17 cellular contexts compared by ENCODE assay signal in the genomic region with DNA sequence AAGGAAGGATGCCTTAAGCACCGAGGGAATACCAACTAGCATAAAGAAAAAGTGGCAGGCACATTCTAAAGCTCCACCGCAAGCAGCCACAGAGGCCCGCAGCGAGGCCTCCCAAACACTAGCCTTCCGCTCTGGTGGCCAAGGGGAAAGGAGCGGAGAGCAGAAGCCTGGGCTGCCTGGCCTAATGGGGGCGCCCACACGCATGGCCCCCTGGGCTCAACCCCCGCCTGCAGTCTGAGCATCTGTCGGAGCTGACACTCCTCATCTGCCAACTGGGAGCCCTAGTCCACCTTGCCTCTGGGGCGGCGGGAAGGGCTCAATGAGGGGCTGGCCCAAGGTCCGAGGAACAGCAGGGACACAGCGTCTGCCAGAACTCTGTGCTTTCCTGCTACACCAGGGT. TPM values are rescaled to one million over a fixed set of nuclear protein-coding genes. Genes with fewer than 3 reads are reported as not detected.
DNase-seq lines count a peak whose midpoint lies in the region; ATAC-seq, FAIRE-seq and TF ChIP-seq lines count a peak whose summit lies in the region.
"Had no signal": no experiment of that assay in that cellular context is flagged by ENCODE, and none has a peak within 500 bp of the region (broad histone marks: within the 10 kb centered on the region; RNA-seq: fewer than 3 reads in every experiment).

No MANE protein-coding gene starts in this region.

- H3K79me2 ChIP-seq in H1 (ENCODE audit: control insufficient read depth in 1 of 2, insufficient read depth in 2 of 2, low read length in 2 of 2) (no peaks in the 10 kb centered on the region), mesendoderm (ENCODE audit: control insufficient read depth, insufficient read depth, low read length) (no peaks in the 10 kb centered on the region)

- FAIRE-seq in H1 (lab: Jason Lieb, UNC): no peak

- H2BK120ac ChIP-seq in IMR-90 (ENCODE audit: low read depth, low read length) (no peak overlapping the region), H1 (replicated peaks; ENCODE audit: low read depth, low read length) (no peak overlapping the region), mesendoderm (ENCODE audit: low read depth, low read length) (no peak overlapping the region)

- no peak for TF ChIP-seq POLR2A in IMR-90 (IDR thresholded peaks at IDR 0.05; ENCODE audit: low read depth, low read length)
- no peak for TF ChIP-seq POLR2A in H1 (IDR thresholded peaks at IDR 0.05; ENCODE audit: control extremely low read depth in 1 of 2, low read depth in 2 of 2, low read length in 2 of 2)
- TF ChIP-seq POLR2A in lower leg skin (IDR thresholded peaks at IDR 0.05): no peak

- H3K36me3 ChIP-seq in IMR-90 (ENCODE audit: control insufficient read depth, insufficient read depth, low read length) (no peaks in the 10 kb centered on the region), H1 (ENCODE audit: control insufficient read depth in 2 of 4, insufficient read depth in 4 of 4, low read length in 3 of 4) (no peaks in the 10 kb centered on the region), mesendoderm (ENCODE audit: control insufficient read depth, insufficient read depth, low read length) (no peaks in the 10 kb centered on the region)

- H3K4ac ChIP-seq in IMR-90 (ENCODE audit: low read depth, low read length): no peak overlapping the region
- H3K4ac ChIP-seq in H1 (replicated peaks; ENCODE audit: insufficient read length, low read depth, low read length): peak overlapping the region; percentile 27
- no peak overlapping the region for H3K4ac ChIP-seq in mesendoderm (ENCODE audit: low read depth, low read length)

- POLR2A ChIA-PET in IMR-90 (lab: Charles Lee; ENCODE audit: unreplicated experiment): interaction anchor here (0.5 kb wide), 1 partner anchor 177 kb away, joined by 8 read pairs; no protein-coding TSS in a partner anchor
- POLR2A ChIA-PET in H1 (lab: Charles Lee; ENCODE audit: partially characterized antibody): no interaction called here

- H2BK12ac ChIP-seq in H1 (ENCODE audit: low read depth, low read length): no peak overlapping the region

- no peak overlapping the region for H2BK5ac ChIP-seq in IMR-90 (ENCODE audit: low read depth, low read length, poor library complexity, severe bottlenecking)
- H2BK5ac ChIP-seq in H1 (ENCODE audit: low read depth, low read length): no peak overlapping the region
- H2BK5ac ChIP-seq in mesendoderm (ENCODE audit: low read length): no peak overlapping the region

- dilution Hi-C loops in IMR-90 (cut with HindIII; ENCODE audit: low sequenced_read_pairs, unreplicated experiment): no loop called here

- H2BK20ac ChIP-seq in IMR-90 (ENCODE audit: low read depth, low read length) (no peak overlapping the region), H1 (ENCODE audit: low read length) (no peak overlapping the region)

- H3K27me3 ChIP-seq in IMR-90 (ENCODE audit: control insufficient read depth, insufficient read depth, low read length) (peaks cover 88% of the 10 kb centered on the region), H1 (replicated peaks in 1 of 4; ENCODE audit: control insufficient read depth in 3 of 4, extremely low read depth in 1 of 4, insufficient read depth in 3 of 4, low read length in 3 of 4) (no peaks in the 10 kb centered on the region), mesendoderm (ENCODE audit: insufficient read depth, low read length, poor library complexity) (no peaks in the 10 kb centered on the region)

- H3K79me1 ChIP-seq in IMR-90 (ENCODE audit: low read depth in 1 of 2, low read length in 2 of 2) (no peaks in the 10 kb centered on the region), H1 (ENCODE audit: low read depth, low read length) (no peaks in the 10 kb centered on the region), mesendoderm (ENCODE audit: low read length) (no peaks in the 10 kb centered on the region)

- no TSS peak for BruUV-seq in IMR-90 (replicated peaks; lab: Mats Ljungman, UMichigan)

- H3K4me2 ChIP-seq in IMR-90 (ENCODE audit: low read depth, low read length) (no peak overlapping the region), H1 (ENCODE audit: insufficient read depth in 1 of 2, low read depth in 2 of 2, low read length in 2 of 2) (no peak overlapping the region), mesendoderm (ENCODE audit: low read length) (no peak overlapping the region)

- no peak overlapping the region for H3K14ac ChIP-seq in IMR-90 (replicated peaks; ENCODE audit: low read depth, low read length)
- no peak overlapping the region for H3K14ac ChIP-seq in H1 (ENCODE audit: insufficient read length)

- no peak overlapping the region for H2AK5ac ChIP-seq in IMR-90 (ENCODE audit: low read depth, low read length)
- no peak overlapping the region for H2AK5ac ChIP-seq in H1 (ENCODE audit: low read depth, low read length)
- H2AK5ac ChIP-seq in mesendoderm (ENCODE audit: low read length): no peak overlapping the region

- 100% methylated on average over 2 of the region's 14 CpGs; no CpG with 5 or more reads in 1 of the 2 experiments for WGBS in IMR-90 (ENCODE audit: extremely low coverage in 2 of 2, insufficient read length in 1 of 2), 2 experiments
- WGBS in H1 (ENCODE audit: extremely low coverage in 1 of 2, insufficient coverage in 1 of 2, insufficient read length in 1 of 2, insufficient replicate concordance in 2 of 2, low coverage in 1 of 2, low lambda C conversion rate in 2 of 2, missing lambda C conversion rate in 1 of 2), 2 experiments: 64% methylated on average over 14 of the region's 14 CpGs; no CpG with 5 or more reads in 1 of the 2 experiments
- WGBS in mesendoderm (ENCODE audit: extremely low coverage, insufficient coverage, low lambda C conversion rate): no CpG with 5 or more reads among the region's 14 CpGs
- WGBS in lower leg skin, 2 donors: 84 to 89% methylated on average over 14 of the region's 14 CpGs

- H3K9me1 ChIP-seq in IMR-90 (ENCODE audit: insufficient read depth, low read length): no peaks in the 10 kb centered on the region

- H4K8ac ChIP-seq in IMR-90 (ENCODE audit: low read depth in 2 of 2, low read length in 2 of 2) (no peak overlapping the region), H1 (ENCODE audit: extremely low read depth, insufficient read depth, low read length) (no peak overlapping the region), mesendoderm (ENCODE audit: low read depth, low read length) (no peak overlapping the region)

- H4K91ac ChIP-seq in IMR-90 (ENCODE audit: insufficient read depth, low read depth, low read length): no peak overlapping the region
- H4K91ac ChIP-seq in H1 (replicated peaks; ENCODE audit: insufficient read length, low read length): no peak overlapping the region

- no peak for TF ChIP-seq CTCF in IMR-90 (conservative IDR thresholded peaks at IDR 0.05; ENCODE audit: low read depth, low read length)
- TF ChIP-seq CTCF in H1 (IDR thresholded peaks at IDR 0.05; ENCODE audit: control extremely low read depth in 1 of 3, insufficient read depth in 1 of 3, low read depth in 1 of 3, low read length in 3 of 3): peak; percentile 20 to 37 (median 29); a peak in 3 of 4 replicates
- TF ChIP-seq CTCF in lower leg skin (IDR thresholded peaks at IDR 0.05): no peak

- no peak overlapping the region for H3K27ac ChIP-seq in IMR-90 (ENCODE audit: insufficient read depth, low read length)
- H3K27ac ChIP-seq in H1 (ENCODE audit: low read depth, low read length): no peak overlapping the region
- no peak overlapping the region for H3K27ac ChIP-seq in mesendoderm (ENCODE audit: low read depth, low read length)
- H3K27ac ChIP-seq: GM23248 had no signal

- H3K18ac ChIP-seq in IMR-90 (ENCODE audit: low read depth, low read length) (no peak overlapping the region), H1 (ENCODE audit: extremely low read depth, low read length) (peak overlapping the region; percentile 26; the same call in 1 of the 2 replicates), mesendoderm (ENCODE audit: low read length) (no peak overlapping the region)

- no peak for TF ChIP-seq EP300 in H1 (IDR thresholded peaks at IDR 0.05; ENCODE audit: borderline replicate concordance in 1 of 2, low read depth in 2 of 2, low read length in 2 of 2)

- H4K5ac ChIP-seq in IMR-90 (ENCODE audit: low read depth, low read length): no peak overlapping the region
- no peak overlapping the region for H4K5ac ChIP-seq in H1 (ENCODE audit: insufficient read length, low read depth, low read length)
- H4K5ac ChIP-seq in mesendoderm (ENCODE audit: low read length): no peak overlapping the region

- H3K23ac ChIP-seq in IMR-90 (ENCODE audit: low read depth, low read length) (no peak overlapping the region), H1 (ENCODE audit: insufficient read length) (no peak overlapping the region), mesendoderm (ENCODE audit: low read length) (no peak overlapping the region)

- in situ Hi-C loops in IMR-90 (cut with MboI; ENCODE audit: low sequenced_read_pairs): no loop called here

- no peaks in the 10 kb centered on the region for H3K4me1 ChIP-seq in IMR-90 (ENCODE audit: control insufficient read depth, insufficient read depth, low read length)
- H3K4me1 ChIP-seq in H1 (replicated peaks in 1 of 4; ENCODE audit: control insufficient read depth in 3 of 4, insufficient read depth in 4 of 4, low read length in 3 of 4): peaks cover 0 to 8% (median 3%) of the 10 kb centered on the region in 4 experiments; a peak in 5 of 7 replicates
- H3K4me1 ChIP-seq in mesendoderm (ENCODE audit: control insufficient read depth, low read depth, low read length): no peaks in the 10 kb centered on the region

- CTCF ChIA-PET in IMR-90 (lab: Yijun Ruan, JAX): interaction anchor here (1.0 kb wide), 1 partner anchor 9 kb away, joined by 3 read pairs; no protein-coding TSS in a partner anchor
- CTCF ChIA-PET in H1 (lab: Charles Lee; ENCODE audit: partially characterized antibody): interaction anchor here (0.7 to 8.4 kb wide), 16 partner anchors 11 to 439 kb away, joined by 3 to 77 read pairs (median 4); no protein-coding TSS in a partner anchor

- no peaks in the 10 kb centered on the region for H3K23me2 ChIP-seq in H1 (ENCODE audit: low read depth, low read length)

- TF ChIP-seq RAD21 in IMR-90 (IDR thresholded peaks at IDR 0.05; ENCODE audit: low read length): no peak
- 0 out of 4 replicates have a peak, but pooled peaks of 1 of the 2 experiments have one; percentile 5 for TF ChIP-seq RAD21 in H1 (IDR thresholded peaks at IDR 0.05 in 1 of 2, conservative IDR thresholded peaks at IDR 0.05 in 1 of 2; ENCODE audit: low read depth in 2 of 2, low read length in 2 of 2)

- peak overlapping the region; percentile 25 for H2AK9ac ChIP-seq in IMR-90 (replicated peaks; ENCODE audit: low read depth, low read length, poor library complexity)

- H4K20me1 ChIP-seq in IMR-90 (ENCODE audit: insufficient read depth, low read length) (no peaks in the 10 kb centered on the region), H1 (replicated peaks in 1 of 2; ENCODE audit: control insufficient read depth in 1 of 2, insufficient read depth in 2 of 2, low read length in 2 of 2) (no peaks in the 10 kb centered on the region)

- H2AFZ ChIP-seq in IMR-90 (replicated peaks; ENCODE audit: low read length, poor library complexity): no peak overlapping the region
- H2AFZ ChIP-seq in H1 (ENCODE audit: low read length): no peak overlapping the region
- H2AFZ ChIP-seq: GM23248 had no signal

- H3K4me3 ChIP-seq in IMR-90 (ENCODE audit: insufficient read depth, low read depth, low read length): no peak overlapping the region
- no peak overlapping the region for H3K4me3 ChIP-seq in H1 (ENCODE audit: extremely low read depth in 1 of 4, insufficient read depth in 2 of 4, low read depth in 3 of 4, low read length in 4 of 4)
- no peak overlapping the region for H3K4me3 ChIP-seq in mesendoderm (ENCODE audit: low read length)
- H3K4me3 ChIP-seq in lower leg skin (ENCODE audit: low read depth, poor library complexity, severe bottlenecking): no peak overlapping the region
- H3K4me3 ChIP-seq: GM23248 had no signal

- H3K9me3 ChIP-seq in IMR-90 (ENCODE audit: control insufficient read depth, insufficient read depth, low read length) (peaks cover under 1% of the 10 kb centered on the region), H1 (ENCODE audit: insufficient read depth in 2 of 2, low read depth in 1 of 2, low read length in 1 of 2) (no peaks in the 10 kb centered on the region)

- H3K9ac ChIP-seq in IMR-90 (ENCODE audit: low read depth, low read length): no peak overlapping the region
- H3K9ac ChIP-seq in H1 (replicated peaks in 1 of 4; ENCODE audit: extremely low read depth in 1 of 4, low read depth in 3 of 4, low read length in 3 of 4): no peak overlapping the region
- no peak overlapping the region for H3K9ac ChIP-seq in mesendoderm (ENCODE audit: low read length)
- H3K9ac ChIP-seq: GM23248 had no signal

- intact Hi-C loops in IMR-90 (cut with micrococcal nuclease) (no loop called here), lower leg skin (cut with DNase I; ENCODE audit: low total_unique reads) (no loop called here)

- H2BK15ac ChIP-seq in IMR-90 (ENCODE audit: low read depth, low read length) (no peak overlapping the region), H1 (ENCODE audit: low read length) (0 out of 2 replicates have a peak overlapping the region, but pooled peaks have one; percentile 4), mesendoderm (replicated peaks; ENCODE audit: low read depth) (no peak overlapping the region)

- H3K56ac ChIP-seq in IMR-90 (ENCODE audit: extremely low read depth, insufficient read depth, low read length) (no peak overlapping the region), H1 (replicated peaks; ENCODE audit: insufficient read length, low read depth, low read length) (no peak overlapping the region), mesendoderm (ENCODE audit: low read length) (no peak overlapping the region)

- ATAC-seq in IMR-90 (ENCODE audit: low read depth) (no peak), GM21423 (IDR thresholded peaks at IDR 0.05; ENCODE audit: unreplicated experiment) (no peak)

- DNase-seq in ELF-1 (ENCODE audit: low read depth, low spot score) (peak; percentile 49), IMR-90 (no peak), H1 (ENCODE audit: low read depth in 1 of 2, low spot score in 2 of 2) (peak; percentile 38 to 67), mesendoderm (peak; percentile 27), lower leg skin (ENCODE audit: low spot score in 2 of 2) (no peak), T-helper 2 cell (no peak)
- DNase-seq: ACHN; CD4-positive, alpha-beta T cell; GM23248; NCI-H1092; NCI-H226; NCI-H526; NK-92 treated with Interleukin-12 subunit alpha and Interleukin-12 subunit beta, amount 100 ng/mL, for 24 hours; OCI-M1; RPMI8226 had no signal

RNA-seq across cellular contexts. Expression of gene WNT11, which starts 50.1 kb away (rescaled TPM):
- total RNA-seq in IMR-90 (2012; rRNA removed) (not detected in 2 replicates), lower leg skin (10 to 100 TPM in 1 of 4 donors, 1 to 10 TPM in 3; 4.2 to 11.4 (median 7.4) TPM)
- polyA plus RNA-seq in IMR-90 (2012; rRNA removed) (0.10 TPM in 1 of 2 replicates, not detected in the other), H1 (2011; rRNA removed) (0.11 and 0.22 TPM in 2 replicates)
- 0.02 and 0.04 TPM in 2 replicates for polyA plus RNA-seq in IMR-90 (2012; cell fraction: cytosol; rRNA removed)
- not detected in 2 replicates for polyA plus RNA-seq in IMR-90 (2012; cell fraction: nucleus; rRNA removed; ENCODE audit: low replicate concordance)
- total RNA-seq in H1 (2021; fragmentation: NEBNext Ultra II Directional; extraction: Animal tissue kit (Norgen Biotek cat#: 25700)): 0.45 TPM in 1 of 2 replicates, not detected in the other
- polyA plus RNA-seq in H1 (2011; cell fraction: cytosol; rRNA removed): 0.16 TPM
- polyA plus RNA-seq in H1 (2011; cell fraction: nucleus; rRNA removed): 0.14 TPM
- polyA plus RNA-seq in H1 (2012, experiment 1 of 2): 0.08 to 0.16 TPM (median 0.09 TPM) in 3 of 4 replicates, not detected in the other
- polyA plus RNA-seq in H1 (2012, experiment 2 of 2): not detected
- 0.10 TPM for polyA plus RNA-seq in H1 (2013, experiment 1 of 2)
- 0.15 TPM for polyA plus RNA-seq in H1 (2013, experiment 2 of 2)
- not detected in 2 replicates for polyA minus RNA-seq in H1 (2011; rRNA and poly(A)+ RNA removed)
- polyA minus RNA-seq in H1 (2011; cell fraction: cytosol; rRNA and poly(A)+ RNA removed): not detected
- not detected for polyA minus RNA-seq in H1 (2011; cell fraction: nucleus; rRNA and poly(A)+ RNA removed)
- 0.14 TPM for polyA plus RNA-seq in mesendoderm (2013, experiment 1 of 2)
- 0.20 TPM for polyA plus RNA-seq in mesendoderm (2013, experiment 2 of 2)
- total RNA-seq: GM23248, MCF 10A had no signal
- polyA plus RNA-seq: GM23248 had no signal

Comparison
In these comparisons a context has a peak if more than half of its experiments do, and no peak if none do; other contexts are left out.
1. DNase-seq: peak in ELF-1 (single experiment), H1 (2 of 2) and mesendoderm (single experiment); none in IMR-90 (single experiment), lower leg skin (0 of 2) and T-helper 2 cell (0 of 5).
2. CTCF ChIP-seq: peak in H1 (3 of 3); none in IMR-90 (single experiment) and lower leg skin (0 of 3).